In genomic region chr5:173466227-173466626, GRCh38 we compare ENCODE assay signal across 7 cellular contexts.
"Had no signal": no experiment of that assay in that cellular context is flagged by ENCODE, and none has a peak within 500 bp of the region (broad histone marks: within the 10 kb centered on the region; RNA-seq: fewer than 3 reads in every experiment).

No MANE protein-coding gene starts in this region.

- DNase-seq: H9, HCEC 1CT, KG1 had no signal

- ATAC-seq: GM23338, HepG2, K562 had no signal

- H3K27ac ChIP-seq: HL-60 had no signal

- H3K4me3 Mint-ChIP-seq: GM23338, H9 had no signal

- H3K27ac Mint-ChIP-seq: GM23338, H9 had no signal

- H3K4me1 Mint-ChIP-seq: GM23338 had no signal

- H3K4me3 ChIP-seq: GM23338, K562 had no signal
